In genomic region chr11:114340311-114341131, GRCh38 we compare ENCODE assay signal across 2 cellular contexts.
TF ChIP-seq lines count a peak whose summit lies in the region.

No MANE protein-coding gene starts in this region.

TF ChIP-seq in GM12891, 5 proteins besides CTCF, POLR2A, EP300 and RAD21 (continued from another document):
- no peak for TF ChIP-seq SPI1 (IDR thresholded peaks at IDR 0.05; ENCODE audit: low read depth, low read length)

TF ChIP-seq in K562, 482 proteins besides CTCF, POLR2A, EP300 and RAD21 (continues in another document):
- peak in 1 of 2 experiments; percentile 26 for TF ChIP-seq E2F6 (IDR thresholded peaks at IDR 0.05; ENCODE audit: borderline replicate concordance in 1 of 2, extremely low read depth in 1 of 2, insufficient read depth in 1 of 2, insufficient read length in 1 of 2, low read depth in 1 of 2, low read length in 1 of 2, poor library complexity in 1 of 2, severe bottlenecking in 1 of 2)
- no peak for TF ChIP-seq SMAD3 (CRISPR knock-in tag; conservative IDR thresholded peaks at IDR 0.05)
- no peak for TF ChIP-seq ZNF518B (CRISPR knock-in tag; IDR thresholded peaks at IDR 0.05)
- peak; percentile 40; the same call in 1 of the 2 replicates for TF ChIP-seq JUN (IDR thresholded peaks at IDR 0.05; ENCODE audit: borderline replicate concordance, low read depth, low read length)
- TF ChIP-seq JUN (CRISPR knock-in tag; IDR thresholded peaks at IDR 0.05; ENCODE audit: borderline replicate concordance), result no peak
- peak; percentile 41; the same call in 1 of the 2 replicates for TF ChIP-seq LCOR (CRISPR knock-in tag; IDR thresholded peaks at IDR 0.05)
- no peak for TF ChIP-seq ELF4 (CRISPR knock-in tag; IDR thresholded peaks at IDR 0.05)
- no peak for TF ChIP-seq CBFA2T3 (IDR thresholded peaks at IDR 0.05)
- 0 out of 4 replicates have a peak, but pooled peaks of 1 of the 2 experiments have one; percentile 50 for TF ChIP-seq MAZ (CRISPR knock-in tag; conservative IDR thresholded peaks at IDR 0.05 in 1 of 2, IDR thresholded peaks at IDR 0.05 in 1 of 2)
- no peak for TF ChIP-seq SMAD1 (IDR thresholded peaks at IDR 0.05; ENCODE audit: low read depth, low read length, partially characterized antibody)
- TF ChIP-seq AFF1 (IDR thresholded peaks at IDR 0.05; ENCODE audit: low read depth in 1 of 2, partially characterized antibody in 2 of 2), result no peak
- TF ChIP-seq TFAM (CRISPR knock-in tag; conservative IDR thresholded peaks at IDR 0.05), result no peak
- peak; percentile 80 for TF ChIP-seq L3MBTL2 (IDR thresholded peaks at IDR 0.05)
- TF ChIP-seq CC2D1A (IDR thresholded peaks at IDR 0.05), result peak; percentile 59; the same call in 1 of the 2 replicates
- TF ChIP-seq ATF3 (IDR thresholded peaks at IDR 0.05), result peak; percentile 62; the same call in 1 of the 2 replicates
- no peak for TF ChIP-seq ATF3 (CRISPR knock-in tag; conservative IDR thresholded peaks at IDR 0.05)
- peak in 1 of 2 experiments; percentile 9; a peak in 1 of 4 replicates for TF ChIP-seq NRF1 (conservative IDR thresholded peaks at IDR 0.05 in 1 of 2, IDR thresholded peaks at IDR 0.05 in 1 of 2)
- no peak for TF ChIP-seq ZNF274 (IDR thresholded peaks at IDR 0.05; ENCODE audit: borderline replicate concordance, low read depth, low read length)
- no peak for TF ChIP-seq RAD51 (IDR thresholded peaks at IDR 0.05; ENCODE audit: borderline replicate concordance, low read depth)
- TF ChIP-seq HNRNPUL1 (IDR thresholded peaks at IDR 0.05; ENCODE audit: low read length), result no peak
- peak; percentile 92 for TF ChIP-seq ZNF316 (IDR thresholded peaks at IDR 0.05)
- TF ChIP-seq ADNP (tag; IDR thresholded peaks at IDR 0.05), result no peak
- no peak; the same call in 1 of the 2 replicates for TF ChIP-seq ZNF592 (IDR thresholded peaks at IDR 0.05)
- TF ChIP-seq HDAC2 (IDR thresholded peaks at IDR 0.05), result 0 out of 2 replicates have a peak, but pooled peaks have one; percentile 45
- TF ChIP-seq CTBP1 (IDR thresholded peaks at IDR 0.05; ENCODE audit: borderline replicate concordance), result peak; percentile 77; the same call in 1 of the 2 replicates
- TF ChIP-seq ZFP30 (CRISPR knock-in tag; IDR thresholded peaks at IDR 0.05; ENCODE audit: borderline replicate concordance), result no peak
- TF ChIP-seq LARP7 (IDR thresholded peaks at IDR 0.05), result no peak
- TF ChIP-seq ZNF445 (CRISPR knock-in tag; IDR thresholded peaks at IDR 0.05; ENCODE audit: low read depth), result no peak
- TF ChIP-seq ZNF23 (CRISPR knock-in tag; IDR thresholded peaks at IDR 0.05), result no peak
- no peak for TF ChIP-seq ZBTB8A (IDR thresholded peaks at IDR 0.05; ENCODE audit: partially characterized antibody)
- TF ChIP-seq NCOA1 (IDR thresholded peaks at IDR 0.05; ENCODE audit: low read depth), result peak; percentile 49; the same call in 1 of the 2 replicates
- TF ChIP-seq KLF13 (tag; IDR thresholded peaks at IDR 0.05; ENCODE audit: borderline replicate concordance, low read depth), result no peak
- 0 out of 4 replicates have a peak, but pooled peaks of 1 of the 2 experiments have one; percentile 45 for TF ChIP-seq UBTF (IDR thresholded peaks at IDR 0.05; ENCODE audit: borderline replicate concordance in 1 of 2, low read depth in 2 of 2, low read length in 2 of 2)
- TF ChIP-seq NFE2 (IDR thresholded peaks at IDR 0.05; ENCODE audit: low read depth), result peak; percentile 64; the same call in 1 of the 2 replicates
